In genomic region chr2:188383158-188383557, GRCh38 we compare ENCODE assay signal across 16 cellular contexts.
DNase-seq lines count a peak whose midpoint lies in the region; ATAC-seq and TF ChIP-seq lines count a peak whose summit lies in the region.
"Had no signal": no experiment of that assay in that cellular context is flagged by ENCODE, and none has a peak within 500 bp of the region (broad histone marks: within the 10 kb centered on the region; RNA-seq: fewer than 3 reads in every experiment).

No MANE protein-coding gene starts in this region.

- intact Hi-C loops in sciatic nerve (cut with DNase I) (no loop called here), posterior vena cava (cut with DNase I) (no loop called here)

- peak overlapping the region; percentile 68; the same call in 1 of the 2 replicates for H3K27ac ChIP-seq in VCaP
- H3K27ac ChIP-seq: GM23248, right atrium auricular region had no signal

- no peak for TF ChIP-seq POLR2A in erythroblast (IDR thresholded peaks at IDR 0.05; ENCODE audit: low read length)

- TF ChIP-seq CTCF in VCaP (conservative IDR thresholded peaks at IDR 0.05) (no peak), fibroblast of pulmonary artery (IDR thresholded peaks at IDR 0.05; ENCODE audit: low read length, missing control alignments) (no peak)

- ATAC-seq in sciatic nerve: peak; percentile 55
- ATAC-seq in GM18861 (IDR thresholded peaks at IDR 0.05; ENCODE audit: unreplicated experiment): no peak
- ATAC-seq: stimulated activated naive B cell treated with anti-CD40 and anti-IgM and Interleukin-4, amounts not matched to agents 10 μg/mL and 1 μg/mL and 100 μg/mL, for 72 hours had no signal

- peak; percentile 23 for DNase-seq in HCEC 1CT
- no peak for DNase-seq in fibroblast of pulmonary artery (ENCODE audit: low read depth)
- DNase-seq in sciatic nerve (ENCODE audit: low spot score): no peak
- DNase-seq in posterior vena cava (ENCODE audit: low spot score): no peak
- DNase-seq in erythroblast (lab: John Stamatoyannopoulos, UW): no peak
- DNase-seq in HT-29 (ENCODE audit: low spot score): no peak
- DNase-seq: activated CD8-positive, alpha-beta memory T cell treated with anti-CD3 and anti-CD28 coated beads for 24 hours; COR-L47; GM23248; NCI-H1092; nephron progenitor cell; stimulated activated naive B cell treated with anti-CD40 and anti-IgM and Interleukin-4, amounts not matched to agents 10 μg/mL and 1 μg/mL and 100 μg/mL, for 72 hours had no signal

- peak overlapping the region; percentile 8 for H3K4me3 ChIP-seq in fibroblast of pulmonary artery (replicated peaks; ENCODE audit: low read depth, low read length)
- H3K4me3 ChIP-seq: GM23248, lung, right atrium auricular region had no signal
